In the genomic region with DNA sequence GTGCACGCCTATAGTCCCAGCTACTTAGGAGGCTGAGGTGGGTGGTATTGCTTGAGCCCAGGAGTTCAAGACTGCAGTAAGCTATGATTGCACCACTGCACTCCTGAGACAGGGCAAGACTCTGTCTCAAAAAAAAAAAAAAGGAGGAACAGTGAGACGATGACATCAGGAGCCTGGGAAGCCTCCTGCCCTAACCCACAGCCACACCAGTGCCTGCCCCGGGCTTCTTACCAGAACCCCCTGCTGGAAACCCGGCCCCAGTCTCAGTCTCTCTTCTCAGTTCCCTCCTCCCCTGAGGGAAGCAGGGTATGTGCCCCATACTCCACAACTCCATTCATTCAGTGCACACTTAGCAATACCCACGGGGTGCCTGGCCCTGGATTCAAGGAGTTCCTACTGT, we compare ENCODE assay signal across 19 cellular contexts. TPM values are rescaled to one million over a fixed set of nuclear protein-coding genes. Genes with fewer than 3 reads are reported as not detected.
DNase-seq lines count a peak whose midpoint lies in the region; ATAC-seq, FAIRE-seq and TF ChIP-seq lines count a peak whose summit lies in the region.
"Had no signal": no experiment of that assay in that cellular context is flagged by ENCODE, and none has a peak within 500 bp of the region (broad histone marks: within the 10 kb centered on the region; RNA-seq: fewer than 3 reads in every experiment).

No MANE protein-coding gene starts in this region.

- dilution Hi-C loops in mammary epithelial cell (cut with HindIII; ENCODE audit: low sequenced_read_pairs), result loop anchor here (5.0 to 10.0 kb wide), 2 partner anchors 76 to 99 kb away; no protein-coding TSS in a partner anchor

- no peaks in the 10 kb centered on the region for H3K79me2 ChIP-seq in mammary epithelial cell (ENCODE audit: insufficient read depth, low read length)
- H3K79me2 ChIP-seq in HepG2 (ENCODE audit: insufficient read depth, low read length), result no peaks in the 10 kb centered on the region
- no peaks in the 10 kb centered on the region for H3K79me2 ChIP-seq in PC-9 (ENCODE audit: low read depth)

- ATAC-seq in HepG2, result no peak
- ATAC-seq in omental fat pad (ENCODE audit: low FRiP score), result no peak
- ATAC-seq: gastrocnemius medialis, HCT116, T-helper 17 cell had no signal

- TF ChIP-seq CTCF in AG10803 (conservative IDR thresholded peaks at IDR 0.05; ENCODE audit: low read length), result no peak
- no peak for TF ChIP-seq CTCF in mammary epithelial cell (conservative IDR thresholded peaks at IDR 0.05 in 1 of 2, IDR thresholded peaks at IDR 0.05 in 1 of 2; ENCODE audit: extremely low read depth in 1 of 2, insufficient read depth in 1 of 2, low read depth in 1 of 2, low read length in 2 of 2)
- TF ChIP-seq CTCF in HepG2 (CRISPR knock-in tag; IDR thresholded peaks at IDR 0.05), result no peak
- TF ChIP-seq CTCF in PC-9 (conservative IDR thresholded peaks at IDR 0.05), result no peak
- TF ChIP-seq CTCF in omental fat pad (IDR thresholded peaks at IDR 0.05), result no peak

- POLR2A ChIA-PET in HepG2 (lab: Yijun Ruan, JAX) (interaction anchor here (1.2 to 1.9 kb wide), 4 partner anchors 9 to 191 kb away, joined by 3 to 7 read pairs (median 5); no protein-coding TSS in a partner anchor), PC-9 (lab: Charles Lee; ENCODE audit: unreplicated experiment) (interaction anchor here (0.6 kb wide), 1 partner anchor 81 kb away, joined by 4 read pairs; no protein-coding TSS in a partner anchor)

- BruUV-seq in mammary epithelial cell (replicated peaks; lab: Mats Ljungman, UMichigan) (no TSS peak), HepG2 (replicated peaks; lab: Mats Ljungman, UMichigan) (no TSS peak), PC-9 (replicated peaks; lab: Mats Ljungman, UMichigan) (no TSS peak)

- no peak for FAIRE-seq in HepG2 (lab: Jason Lieb, UNC)
- FAIRE-seq: colon, GM18507 had no signal

- H3K9me2 ChIP-seq in PC-9 (ENCODE audit: insufficient read depth), result no peaks in the 10 kb centered on the region

- no peak for TF ChIP-seq EP300 in HepG2 (IDR thresholded peaks at IDR 0.05; ENCODE audit: low read depth in 2 of 2, low read length in 2 of 2)
- TF ChIP-seq EP300 in HepG2 (CRISPR knock-in tag; IDR thresholded peaks at IDR 0.05; ENCODE audit: borderline replicate concordance), result no peak

- H3K27ac ChIP-seq in mammary epithelial cell (ENCODE audit: insufficient read depth, low read depth, low read length) (no peak overlapping the region), HepG2 (ENCODE audit: extremely low read length, insufficient read depth, low read length) (no peak overlapping the region), PC-9 (no peak overlapping the region)
- H3K27ac ChIP-seq: gastrocnemius medialis had no signal

- no peaks in the 10 kb centered on the region for H4K20me1 ChIP-seq in mammary epithelial cell (ENCODE audit: insufficient read depth, low read length)
- no peaks in the 10 kb centered on the region for H4K20me1 ChIP-seq in HepG2 (ENCODE audit: insufficient read depth, low read length)
- no peaks in the 10 kb centered on the region; the same call in 1 of the 2 replicates for H4K20me1 ChIP-seq in PC-9 (ENCODE audit: insufficient read depth)

- in situ Hi-C loops in mammary epithelial cell (cut with MboI; ENCODE audit: low sequenced_read_pairs in 2 of 2), result no loop called here
- in situ Hi-C loops in HepG2 (cut with HindIII; ENCODE audit: extremely low pct_ligation_motif_present, low pct_unique_long_range_greater_than_20kb), result no loop called here

- H3K4me3 ChIP-seq in AG10803 (ENCODE audit: low read length) (no peak overlapping the region), mammary epithelial cell (replicated peaks in 1 of 3; ENCODE audit: insufficient read depth in 1 of 3, low read depth in 2 of 3, low read length in 3 of 3) (no peak overlapping the region), HepG2 (replicated peaks in 1 of 3; ENCODE audit: insufficient read depth in 1 of 3, low read depth in 2 of 3, low read length in 3 of 3) (no peak overlapping the region), PC-9 (no peak overlapping the region)
- H3K4me3 ChIP-seq: gastrocnemius medialis had no signal

- H3K9ac ChIP-seq in mammary epithelial cell (ENCODE audit: insufficient read depth, low read length), result no peak overlapping the region
- H3K9ac ChIP-seq in HepG2 (ENCODE audit: insufficient read depth, low read depth, low read length), result no peak overlapping the region

- 16% methylated on average over 5 of the region's 5 CpGs for WGBS in mammary epithelial cell (ENCODE audit: low coverage, missing lambda C conversion rate)
- 38% methylated on average over 5 of the region's 5 CpGs for WGBS in HepG2 (ENCODE audit: low lambda C conversion rate)

- peaks cover 27% of the 10 kb centered on the region for H3K4me1 ChIP-seq in mammary epithelial cell (ENCODE audit: insufficient read depth, low read length)
- H3K4me1 ChIP-seq in HepG2 (ENCODE audit: insufficient read depth, low read length), result peaks cover 41% of the 10 kb centered on the region
- H3K4me1 ChIP-seq in PC-9 (replicated peaks; ENCODE audit: insufficient read depth), result no peaks in the 10 kb centered on the region
- H3K4me1 ChIP-seq: gastrocnemius medialis had no signal

- CTCF ChIA-PET in mammary epithelial cell (lab: Charles Lee; ENCODE audit: low non-redundant PET), result interaction anchor here (0.6 to 0.8 kb wide), 3 partner anchors 19 to 285 kb away, joined by 4 to 14 read pairs (median 5); no protein-coding TSS in a partner anchor
- CTCF ChIA-PET in HepG2 (lab: Yijun Ruan, JAX; ENCODE audit: low intra/inter-chr PET ratio, low total read pairs), result no interaction called here
- CTCF ChIA-PET in PC-9 (lab: Charles Lee), result no interaction called here

- H3K36me3 ChIP-seq in mammary epithelial cell (ENCODE audit: insufficient read depth, low read length) (no peaks in the 10 kb centered on the region), HepG2 (replicated peaks in 1 of 2; ENCODE audit: control insufficient read depth in 1 of 2, insufficient read depth in 2 of 2, low read length in 2 of 2) (no peaks in the 10 kb centered on the region), PC-9 (ENCODE audit: low read depth) (no peaks in the 10 kb centered on the region)
- H3K36me3 ChIP-seq: gastrocnemius medialis had no signal

- peak overlapping the region; percentile 88 for H2AFZ ChIP-seq in mammary epithelial cell (ENCODE audit: low read depth, low read length)
- no peak overlapping the region for H2AFZ ChIP-seq in HepG2 (ENCODE audit: low read length)
- H2AFZ ChIP-seq in PC-9, result no peak overlapping the region

- DNase-seq in AG10803 (ENCODE audit: low read depth) (peak; percentile 82), M059J (ENCODE audit: low read depth) (peak; percentile 67), mammary epithelial cell (peak; percentile 46), HepG2 (ENCODE audit: low spot score) (no peak), PC-9 (no peak), NAMALWA (ENCODE audit: low spot score) (no peak), omental fat pad (ENCODE audit: low spot score) (no peak), SW480 (ENCODE audit: low spot score) (no peak)
- DNase-seq: activated effector memory CD4-positive, alpha-beta T cell treated with anti-CD3 and anti-CD28 coated beads, Interleukin-2, amount 50 U/mL, for 16 hours; DND-41; gastrocnemius medialis; NCI-H2029 treated with DMSO at 0.1 percent for 48 hours; stimulated activated CD8-positive, alpha-beta memory T cell treated with anti-CD3 and anti-CD28 coated beads, Interleukin-4, amount 100 ng/mL, for 48 hours; T-helper 17 cell had no signal

- H3F3A ChIP-seq in PC-9 (ENCODE audit: insufficient read depth, low read depth), result 0 out of 2 replicates have a peak, but pooled peaks cover 5% of the 10 kb centered on the region

- intact Hi-C loops in mammary epithelial cell (cut with micrococcal nuclease) (no loop called here), HepG2 (cut with micrococcal nuclease; ENCODE audit: unreplicated experiment) (no loop called here), PC-9 (cut with micrococcal nuclease; ENCODE audit: unreplicated experiment) (no loop called here)

- no peak for TF ChIP-seq RAD21 in HepG2 (CRISPR knock-in tag; IDR thresholded peaks at IDR 0.05)

- no peaks in the 10 kb centered on the region for H3K9me3 ChIP-seq in mammary epithelial cell (replicated peaks; ENCODE audit: insufficient read depth, low read length)
- H3K9me3 ChIP-seq in HepG2 (ENCODE audit: low read length), result no peaks in the 10 kb centered on the region
- H3K9me3 ChIP-seq in PC-9 (ENCODE audit: insufficient read depth, low read depth), result no peaks in the 10 kb centered on the region
- H3K9me3 ChIP-seq: gastrocnemius medialis had no signal

- TF ChIP-seq POLR2A in HepG2 (IDR thresholded peaks at IDR 0.05; ENCODE audit: insufficient read depth in 1 of 2, low read depth in 2 of 2, low read length in 2 of 2), result no peak

- H3K27me3 ChIP-seq in mammary epithelial cell (ENCODE audit: insufficient read depth, low read length) (no peaks in the 10 kb centered on the region), HepG2 (ENCODE audit: control insufficient read depth in 1 of 2, insufficient read depth in 2 of 2, low read length in 2 of 2) (peaks cover 4 to 23% of the 10 kb centered on the region in 2 experiments; a peak in 2 of 5 replicates), PC-9 (ENCODE audit: insufficient read depth, low read depth) (no peaks in the 10 kb centered on the region)
- H3K27me3 ChIP-seq: gastrocnemius medialis had no signal

- H3K4me2 ChIP-seq in mammary epithelial cell (ENCODE audit: insufficient read depth, low read depth, low read length) (no peak overlapping the region), HepG2 (ENCODE audit: low read depth, low read length) (peak overlapping the region; percentile 91; the same call in 1 of the 2 replicates), PC-9 (no peak overlapping the region)

RNA-seq across cellular contexts. Expression of a gene that starts 9.1 kb away (rescaled TPM):
- total RNA-seq in M059J (2014; rRNA removed; shearing (Covaris generic)), result 1.7 and 2.2 TPM in 2 replicates
- 10 to 100 TPM in 1 of 2 donors, under 1 TPM in 1; 0.94 to 13.3 TPM for total RNA-seq in mammary epithelial cell
- polyA plus RNA-seq in mammary epithelial cell, result 0.28 TPM
- polyA minus RNA-seq in mammary epithelial cell, result not detected
- total RNA-seq in HepG2 (2016; rRNA removed; fragmentation: Illumina TruSeq; extraction: Trizol), result 0.04 and 0.24 TPM in 2 replicates
- not detected in 2 replicates for total RNA-seq in HepG2 (2016; cell fraction: cytosol; rRNA removed; fragmentation: Illumina TruSeq; extraction: Trizol; ENCODE audit: low read depth)
- 0.04 and 0.09 TPM in 2 replicates for total RNA-seq in HepG2 (2016; cell fraction: insoluble cytoplasmic fraction; rRNA removed; fragmentation: Illumina TruSeq; extraction: Trizol)
- 0.06 TPM in 1 of 2 replicates, not detected in the other for total RNA-seq in HepG2 (2016; cell fraction: membrane; rRNA removed; fragmentation: Illumina TruSeq; extraction: Trizol)
- total RNA-seq in HepG2 (2016; cell fraction: nucleus; rRNA removed; fragmentation: Illumina TruSeq; extraction: Trizol), result 0.19 and 0.34 TPM in 2 replicates
- polyA plus RNA-seq in HepG2 (2011; rRNA removed), result 0.13 and 0.24 TPM in 2 replicates
- polyA plus RNA-seq in HepG2 (2011; cell fraction: cytosol; rRNA removed), result 0.21 and 0.22 TPM in 2 replicates
- polyA plus RNA-seq in HepG2 (2011; cell fraction: nucleus; rRNA removed), result 0.52 and 0.53 TPM in 2 replicates
- 0.13 and 0.17 TPM in 2 replicates for polyA plus RNA-seq in HepG2 (2012)
- not detected in 2 replicates for polyA plus RNA-seq in HepG2 (2016; cell fraction: cytosol; fragmentation: Illumina TruSeq; extraction: Trizol; ENCODE audit: low read depth)
- 0.10 TPM in 1 of 2 replicates, not detected in the other for polyA plus RNA-seq in HepG2 (2016; cell fraction: insoluble cytoplasmic fraction; fragmentation: Illumina TruSeq; extraction: Trizol; ENCODE audit: low read depth)
- polyA plus RNA-seq in HepG2 (2016; cell fraction: membrane; fragmentation: Illumina TruSeq; extraction: Trizol; ENCODE audit: low read depth), result 0.03 TPM in 1 of 2 replicates, not detected in the other
- 0.20 TPM in 1 of 2 replicates, not detected in the other for polyA plus RNA-seq in HepG2 (2016; cell fraction: nucleus; fragmentation: Illumina TruSeq; extraction: Trizol; ENCODE audit: insufficient read depth, low read depth)
- polyA minus RNA-seq in HepG2 (2011; rRNA and poly(A)+ RNA removed; ENCODE audit: low replicate concordance), result 0.07 and 0.52 TPM in 2 replicates
- 0.20 and 0.26 TPM in 2 replicates for polyA minus RNA-seq in HepG2 (2011; cell fraction: cytosol; rRNA and poly(A)+ RNA removed)
- 0.50 and 0.52 TPM in 2 replicates for polyA minus RNA-seq in HepG2 (2011; cell fraction: nucleus; rRNA and poly(A)+ RNA removed)
- 0.20 and 0.28 TPM in 2 replicates for total RNA-seq in PC-9 (2021)
- 1 to 10 TPM; 2.7 to 6.4 (median 3.7) TPM for total RNA-seq in omental fat pad
- polyA plus RNA-seq: IgD-negative memory B cell, neural cell had no signal

RNA-seq across cellular contexts. Expression of a gene that starts 27.2 kb away (rescaled TPM):
- total RNA-seq in M059J (2014; rRNA removed; shearing (Covaris generic)), result 53.0 and 60.6 TPM in 2 replicates
- total RNA-seq in mammary epithelial cell (10 to 100 TPM; 33.7 to 34.3 TPM), HepG2 (2016; rRNA removed; fragmentation: Illumina TruSeq; extraction: Trizol) (30.6 and 31.7 TPM in 2 replicates), PC-9 (2021) (30.0 and 43.1 TPM in 2 replicates), omental fat pad (10 to 100 TPM; 32.6 to 43.5 (median 39.0) TPM)
- polyA plus RNA-seq in mammary epithelial cell (50.7 TPM), HepG2 (2011; rRNA removed) (36.4 and 36.6 TPM in 2 replicates)
- polyA minus RNA-seq in mammary epithelial cell, result 8.3 TPM
- total RNA-seq in HepG2 (2016; cell fraction: cytosol; rRNA removed; fragmentation: Illumina TruSeq; extraction: Trizol; ENCODE audit: low read depth), result 3.7 and 4.0 TPM in 2 replicates
- 28.9 and 29.6 TPM in 2 replicates for total RNA-seq in HepG2 (2016; cell fraction: insoluble cytoplasmic fraction; rRNA removed; fragmentation: Illumina TruSeq; extraction: Trizol)
- total RNA-seq in HepG2 (2016; cell fraction: membrane; rRNA removed; fragmentation: Illumina TruSeq; extraction: Trizol), result 7.7 and 9.6 TPM in 2 replicates
- 12.3 and 14.5 TPM in 2 replicates for total RNA-seq in HepG2 (2016; cell fraction: nucleus; rRNA removed; fragmentation: Illumina TruSeq; extraction: Trizol)
- 34.1 and 41.6 TPM in 2 replicates for polyA plus RNA-seq in HepG2 (2011; cell fraction: cytosol; rRNA removed)
- 22.4 and 24.6 TPM in 2 replicates for polyA plus RNA-seq in HepG2 (2011; cell fraction: nucleus; rRNA removed)
- polyA plus RNA-seq in HepG2 (2012), result 16.7 and 20.9 TPM in 2 replicates
- polyA plus RNA-seq in HepG2 (2016; cell fraction: cytosol; fragmentation: Illumina TruSeq; extraction: Trizol; ENCODE audit: low read depth), result 2.2 and 2.9 TPM in 2 replicates
- polyA plus RNA-seq in HepG2 (2016; cell fraction: insoluble cytoplasmic fraction; fragmentation: Illumina TruSeq; extraction: Trizol; ENCODE audit: low read depth), result 27.1 and 29.0 TPM in 2 replicates
- polyA plus RNA-seq in HepG2 (2016; cell fraction: membrane; fragmentation: Illumina TruSeq; extraction: Trizol; ENCODE audit: low read depth), result 5.2 and 5.4 TPM in 2 replicates
- 22.0 and 25.1 TPM in 2 replicates for polyA plus RNA-seq in HepG2 (2016; cell fraction: nucleus; fragmentation: Illumina TruSeq; extraction: Trizol; ENCODE audit: insufficient read depth, low read depth)
- polyA minus RNA-seq in HepG2 (2011; rRNA and poly(A)+ RNA removed; ENCODE audit: low replicate concordance), result 25.4 and 32.0 TPM in 2 replicates
- polyA minus RNA-seq in HepG2 (2011; cell fraction: cytosol; rRNA and poly(A)+ RNA removed), result 11.0 and 12.9 TPM in 2 replicates
- 5.2 and 5.3 TPM in 2 replicates for polyA minus RNA-seq in HepG2 (2011; cell fraction: nucleus; rRNA and poly(A)+ RNA removed)

RNA-seq across cellular contexts. Expression of a gene that starts 32.0 kb away (rescaled TPM):
- total RNA-seq in M059J (2014; rRNA removed; shearing (Covaris generic)), result 0.25 TPM in 1 of 2 replicates, not detected in the other
- total RNA-seq in mammary epithelial cell (not detected), HepG2 (2016; rRNA removed; fragmentation: Illumina TruSeq; extraction: Trizol) (0.31 and 0.35 TPM in 2 replicates), PC-9 (2021) (1.1 TPM in 1 of 2 replicates, not detected in the other), omental fat pad (1 to 10 TPM in 1 of 4 donors, under 1 TPM in 2, not detected in 1; 0.24 to 1.1 (median 0.44) TPM)
- polyA plus RNA-seq in mammary epithelial cell (not detected), HepG2 (2011; rRNA removed) (0.24 and 0.38 TPM in 2 replicates)
- not detected for polyA minus RNA-seq in mammary epithelial cell
- total RNA-seq in HepG2 (2016; cell fraction: cytosol; rRNA removed; fragmentation: Illumina TruSeq; extraction: Trizol; ENCODE audit: low read depth), result not detected in 2 replicates
- 0.16 and 0.45 TPM in 2 replicates for total RNA-seq in HepG2 (2016; cell fraction: insoluble cytoplasmic fraction; rRNA removed; fragmentation: Illumina TruSeq; extraction: Trizol)
- total RNA-seq in HepG2 (2016; cell fraction: membrane; rRNA removed; fragmentation: Illumina TruSeq; extraction: Trizol), result 0.19 and 0.34 TPM in 2 replicates
- 0.59 TPM in 1 of 2 replicates, not detected in the other for total RNA-seq in HepG2 (2016; cell fraction: nucleus; rRNA removed; fragmentation: Illumina TruSeq; extraction: Trizol)
- polyA plus RNA-seq in HepG2 (2011; cell fraction: cytosol; rRNA removed), result 0.12 and 0.19 TPM in 2 replicates
- 0.57 and 1.3 TPM in 2 replicates for polyA plus RNA-seq in HepG2 (2011; cell fraction: nucleus; rRNA removed)
- 0.35 and 0.38 TPM in 2 replicates for polyA plus RNA-seq in HepG2 (2012)
- 0.07 and 0.11 TPM in 2 replicates for polyA plus RNA-seq in HepG2 (2016; cell fraction: cytosol; fragmentation: Illumina TruSeq; extraction: Trizol; ENCODE audit: low read depth)
- polyA plus RNA-seq in HepG2 (2016; cell fraction: insoluble cytoplasmic fraction; fragmentation: Illumina TruSeq; extraction: Trizol; ENCODE audit: low read depth), result 0.21 TPM in 2 replicates
- polyA plus RNA-seq in HepG2 (2016; cell fraction: membrane; fragmentation: Illumina TruSeq; extraction: Trizol; ENCODE audit: low read depth), result 0.10 and 0.25 TPM in 2 replicates
- 0.45 and 0.79 TPM in 2 replicates for polyA plus RNA-seq in HepG2 (2016; cell fraction: nucleus; fragmentation: Illumina TruSeq; extraction: Trizol; ENCODE audit: insufficient read depth, low read depth)
- 0.84 TPM in 1 of 2 replicates, not detected in the other for polyA minus RNA-seq in HepG2 (2011; rRNA and poly(A)+ RNA removed; ENCODE audit: low replicate concordance)
- polyA minus RNA-seq in HepG2 (2011; cell fraction: cytosol; rRNA and poly(A)+ RNA removed), result not detected in 2 replicates
- polyA minus RNA-seq in HepG2 (2011; cell fraction: nucleus; rRNA and poly(A)+ RNA removed), result 0.62 and 0.64 TPM in 2 replicates
- total RNA-seq: gastrocnemius medialis had no signal
- polyA plus RNA-seq: IgD-negative memory B cell had no signal

RNA-seq across cellular contexts. Expression of a gene that starts 33.4 kb away (rescaled TPM):
- 132 and 147 TPM in 2 replicates for total RNA-seq in M059J (2014; rRNA removed; shearing (Covaris generic))
- total RNA-seq in mammary epithelial cell (10 to 100 TPM; 73.2 to 96.5 TPM), HepG2 (2016; rRNA removed; fragmentation: Illumina TruSeq; extraction: Trizol) (62.4 and 66.7 TPM in 2 replicates), PC-9 (2021) (112 and 116 TPM in 2 replicates), omental fat pad (100 to 1,000 TPM in 1 of 4 donors, 10 to 100 TPM in 3; 76.3 to 104 (median 83.2) TPM)
- polyA plus RNA-seq in mammary epithelial cell (107 TPM), HepG2 (2011; rRNA removed) (48.0 and 53.7 TPM in 2 replicates)
- polyA minus RNA-seq in mammary epithelial cell, result 41.7 TPM
- total RNA-seq in HepG2 (2016; cell fraction: cytosol; rRNA removed; fragmentation: Illumina TruSeq; extraction: Trizol; ENCODE audit: low read depth), result 33.8 and 35.1 TPM in 2 replicates
- total RNA-seq in HepG2 (2016; cell fraction: insoluble cytoplasmic fraction; rRNA removed; fragmentation: Illumina TruSeq; extraction: Trizol), result 67.4 and 70.9 TPM in 2 replicates
- total RNA-seq in HepG2 (2016; cell fraction: membrane; rRNA removed; fragmentation: Illumina TruSeq; extraction: Trizol), result 51.3 and 59.4 TPM in 2 replicates
- total RNA-seq in HepG2 (2016; cell fraction: nucleus; rRNA removed; fragmentation: Illumina TruSeq; extraction: Trizol), result 32.1 and 40.4 TPM in 2 replicates
- 54.6 and 63.8 TPM in 2 replicates for polyA plus RNA-seq in HepG2 (2011; cell fraction: cytosol; rRNA removed)
- polyA plus RNA-seq in HepG2 (2011; cell fraction: nucleus; rRNA removed), result 23.5 and 23.9 TPM in 2 replicates
- polyA plus RNA-seq in HepG2 (2012), result 39.6 and 48.9 TPM in 2 replicates
- 32.8 and 40.4 TPM in 2 replicates for polyA plus RNA-seq in HepG2 (2016; cell fraction: cytosol; fragmentation: Illumina TruSeq; extraction: Trizol; ENCODE audit: low read depth)
- 70.8 and 86.6 TPM in 2 replicates for polyA plus RNA-seq in HepG2 (2016; cell fraction: insoluble cytoplasmic fraction; fragmentation: Illumina TruSeq; extraction: Trizol; ENCODE audit: low read depth)
- 45.9 and 53.3 TPM in 2 replicates for polyA plus RNA-seq in HepG2 (2016; cell fraction: membrane; fragmentation: Illumina TruSeq; extraction: Trizol; ENCODE audit: low read depth)
- polyA plus RNA-seq in HepG2 (2016; cell fraction: nucleus; fragmentation: Illumina TruSeq; extraction: Trizol; ENCODE audit: insufficient read depth, low read depth), result 58.4 and 69.5 TPM in 2 replicates
- 12.2 and 41.8 TPM in 2 replicates for polyA minus RNA-seq in HepG2 (2011; rRNA and poly(A)+ RNA removed; ENCODE audit: low replicate concordance)
- polyA minus RNA-seq in HepG2 (2011; cell fraction: cytosol; rRNA and poly(A)+ RNA removed), result 16.1 and 26.3 TPM in 2 replicates
- polyA minus RNA-seq in HepG2 (2011; cell fraction: nucleus; rRNA and poly(A)+ RNA removed), result 10.3 and 14.2 TPM in 2 replicates

RNA-seq across cellular contexts. Expression of a gene that starts 40.0 kb away (rescaled TPM):
- 176 and 265 TPM in 2 replicates for total RNA-seq in M059J (2014; rRNA removed; shearing (Covaris generic))
- total RNA-seq in mammary epithelial cell (100 to 1,000 TPM in 1 of 2 donors, 10 to 100 TPM in 1; 99.4 to 331 TPM), HepG2 (2016; rRNA removed; fragmentation: Illumina TruSeq; extraction: Trizol) (5.5 and 7.2 TPM in 2 replicates), PC-9 (2021) (150 and 173 TPM in 2 replicates), omental fat pad (100 to 1,000 TPM in 3 of 4 donors, 10 to 100 TPM in 1; 73.3 to 244 (median 115) TPM)
- polyA plus RNA-seq in mammary epithelial cell (129 TPM), HepG2 (2011; rRNA removed) (5.6 and 6.8 TPM in 2 replicates)
- 116 TPM for polyA minus RNA-seq in mammary epithelial cell
- 2.9 and 3.9 TPM in 2 replicates for total RNA-seq in HepG2 (2016; cell fraction: cytosol; rRNA removed; fragmentation: Illumina TruSeq; extraction: Trizol; ENCODE audit: low read depth)
- 6.3 and 7.8 TPM in 2 replicates for total RNA-seq in HepG2 (2016; cell fraction: insoluble cytoplasmic fraction; rRNA removed; fragmentation: Illumina TruSeq; extraction: Trizol)
- 4.2 TPM in 2 replicates for total RNA-seq in HepG2 (2016; cell fraction: membrane; rRNA removed; fragmentation: Illumina TruSeq; extraction: Trizol)
- total RNA-seq in HepG2 (2016; cell fraction: nucleus; rRNA removed; fragmentation: Illumina TruSeq; extraction: Trizol), result 6.1 and 7.9 TPM in 2 replicates
- polyA plus RNA-seq in HepG2 (2011; cell fraction: cytosol; rRNA removed), result 4.7 and 5.2 TPM in 2 replicates
- polyA plus RNA-seq in HepG2 (2011; cell fraction: nucleus; rRNA removed), result 14.7 and 14.9 TPM in 2 replicates
- 7.7 and 14.1 TPM in 2 replicates for polyA plus RNA-seq in HepG2 (2012)
- polyA plus RNA-seq in HepG2 (2016; cell fraction: cytosol; fragmentation: Illumina TruSeq; extraction: Trizol; ENCODE audit: low read depth), result 1.7 and 2.4 TPM in 2 replicates
- 14.2 and 15.7 TPM in 2 replicates for polyA plus RNA-seq in HepG2 (2016; cell fraction: insoluble cytoplasmic fraction; fragmentation: Illumina TruSeq; extraction: Trizol; ENCODE audit: low read depth)
- 4.5 and 4.6 TPM in 2 replicates for polyA plus RNA-seq in HepG2 (2016; cell fraction: membrane; fragmentation: Illumina TruSeq; extraction: Trizol; ENCODE audit: low read depth)
- polyA plus RNA-seq in HepG2 (2016; cell fraction: nucleus; fragmentation: Illumina TruSeq; extraction: Trizol; ENCODE audit: insufficient read depth, low read depth), result 19.3 and 21.5 TPM in 2 replicates
- polyA minus RNA-seq in HepG2 (2011; rRNA and poly(A)+ RNA removed; ENCODE audit: low replicate concordance), result 8.3 and 16.3 TPM in 2 replicates
- 6.0 and 8.5 TPM in 2 replicates for polyA minus RNA-seq in HepG2 (2011; cell fraction: cytosol; rRNA and poly(A)+ RNA removed)
- polyA minus RNA-seq in HepG2 (2011; cell fraction: nucleus; rRNA and poly(A)+ RNA removed), result 4.0 and 7.2 TPM in 2 replicates

Comparison
In these comparisons a context has a peak if more than half of its experiments do, and no peak if none do; other contexts are left out.
1. DNase-seq: peak in AG10803 (single experiment), M059J (single experiment) and mammary epithelial cell (single experiment); none in HepG2 (single experiment), PC-9 (0 of 2), NAMALWA (single experiment), omental fat pad (single experiment) and SW480 (single experiment).